Comparison of ENCODE assay signal across 30 cellular contexts in genomic region chr20:38700146-38700545, GRCh38. TPM values are rescaled to one million over a fixed set of nuclear protein-coding genes. Genes with fewer than 3 reads are reported as not detected.
"Had no signal": no experiment of that assay in that cellular context is flagged by ENCODE, and none has a peak within 500 bp of the region (broad histone marks: within the 10 kb centered on the region; RNA-seq: fewer than 3 reads in every experiment).

No MANE protein-coding gene starts in this region.

- H3K27ac Mint-ChIP-seq: activated CD4-positive, alpha-beta T cell treated with anti-CD3 and anti-CD28 coated beads for 36 hours; activated CD4-positive, alpha-beta T cell treated with anti-CD3 and anti-CD28 coated beads, Interleukin-2, amount 10 ng/mL, durations not matched to agents 7 days and 5 days; activated CD8-positive, alpha-beta T cell treated with anti-CD3 and anti-CD28 coated beads, Interleukin-2, amount 10 ng/mL, durations not matched to agents 7 days and 5 days; activated naive CD4-positive, alpha-beta T cell treated with anti-CD3 and anti-CD28 coated beads, Interleukin-2, amount 50 U/mL, for 24 hours; activated naive CD8-positive, alpha-beta T cell treated with anti-CD3 and anti-CD28 coated beads, Interleukin-2, amount 10 ng/mL, durations not matched to agents 7 days and 5 days; activated T-cell treated with anti-CD3 and anti-CD28 coated beads, Interleukin-2, amount 50 U/mL, for 24 hours; activated T-helper 2 cell treated with anti-CD3 and anti-CD28 coated beads, Interferon-gamma antibody, Interleukin-2, Interleukin-4, amounts not matched to agents 10 μg/mL and 5 μg/mL and 100 μg/mL, durations not matched to agents 14 hours and 24 hours and 36 hours; T-helper 1 cell treated with Interleukin-12 subunit alpha and Interleukin-12 subunit beta and Interleukin-4 antibody, amounts not matched to agents 30 μg/mL and 1 μg/mL, for 36 hours; T-helper 2 cell treated with Interferon-gamma antibody and Interleukin-4, amounts not matched to agents 5 μg/mL and 100 μg/mL, for 36 hours had no signal

- H3K4me3 ChIP-seq: ascending aorta, cardiac muscle cell, SJSA1 had no signal

- H3K27ac ChIP-seq: ascending aorta, cardiac muscle cell, SJSA1 had no signal

- H3K9ac ChIP-seq: SK-N-SH had no signal

- H3K9me2 ChIP-seq: SK-N-SH had no signal

- H3K4me1 ChIP-seq: ascending aorta, SJSA1 had no signal

- H3K27me3 ChIP-seq: ascending aorta had no signal

- H3K4me1 Mint-ChIP-seq: activated CD4-positive, alpha-beta T cell treated with anti-CD3 and anti-CD28 coated beads for 36 hours; activated CD4-positive, alpha-beta T cell treated with anti-CD3 and anti-CD28 coated beads, Interleukin-2, amount 10 ng/mL, durations not matched to agents 7 days and 5 days; activated naive CD4-positive, alpha-beta T cell treated with anti-CD3 and anti-CD28 coated beads, Interleukin-2, amount 50 U/mL, for 24 hours; activated naive CD8-positive, alpha-beta T cell treated with anti-CD3 and anti-CD28 coated beads, Interleukin-2, amount 10 ng/mL, durations not matched to agents 7 days and 5 days; central memory CD8-positive, alpha-beta T cell had no signal

- DNase-seq: activated CD4-positive, alpha-beta T cell treated with anti-CD3 and anti-CD28 coated beads for 36 hours; activated CD4-positive, alpha-beta T cell treated with anti-CD3 and anti-CD28 coated beads, Interleukin-2, amount 10 ng/mL, durations not matched to agents 7 days and 5 days; activated CD4-positive, alpha-beta T cell treated with anti-CD3 and anti-CD28 coated beads, Interleukin-2, amount 50 U/mL, for 48 hours; activated CD8-positive, alpha-beta T cell treated with anti-CD3 and anti-CD28 coated beads, Interleukin-2, amount 10 ng/mL, durations not matched to agents 7 days and 5 days; activated gamma-delta T cell; activated naive CD4-positive, alpha-beta T cell treated with Interleukin-2 at 50 U/mL for 16 hours; activated naive CD8-positive, alpha-beta T cell treated with anti-CD3 and anti-CD28 coated beads, Interleukin-2, amount 10 ng/mL, durations not matched to agents 7 days and 5 days; activated T-cell treated with anti-CD3 and anti-CD28 coated beads, Interleukin-2, amount 50 U/mL, for 24 hours; amygdala; NCI-H1105; NCI-H1417 treated with DMSO at 0.1 percent for 48 hours; NCI-H1930; NCI-H2081 treated with DMSO at 0.1 percent for 48 hours; NCI-H226; NCI-H446 treated with DMSO at 0.1 percent for 48 hours; SHP77 treated with DMSO at 0.1 percent for 48 hours; SK-N-SH had no signal

- ATAC-seq: activated CD4-positive, alpha-beta T cell treated with anti-CD3 and anti-CD28 coated beads for 36 hours; activated CD4-positive, CD25-positive, alpha-beta regulatory T cell treated with anti-CD3 and anti-CD28 coated beads, Interleukin-2, amount 50 U/mL, for 24 hours; activated CD8-positive, alpha-beta T cell treated with anti-CD3 and anti-CD28 coated beads, Interleukin-2, amount 10 ng/mL, durations not matched to agents 7 days and 5 days; Panc1 had no signal

- H3K36me3 Mint-ChIP-seq: activated naive CD4-positive, alpha-beta T cell treated with anti-CD3 and anti-CD28 coated beads, Interleukin-2, amount 50 U/mL, for 24 hours; activated naive CD8-positive, alpha-beta T cell treated with anti-CD3 and anti-CD28 coated beads, Interleukin-2, amount 10 ng/mL, durations not matched to agents 7 days and 5 days had no signal

- H3K36me3 ChIP-seq: ascending aorta, cardiac muscle cell, SJSA1 had no signal

- H3K9me3 Mint-ChIP-seq: activated CD4-positive, alpha-beta T cell treated with anti-CD3 and anti-CD28 coated beads, Interleukin-2, amount 10 ng/mL, durations not matched to agents 7 days and 5 days; activated naive CD4-positive, alpha-beta T cell treated with anti-CD3 and anti-CD28 coated beads, Interleukin-2, amount 50 U/mL, for 24 hours; activated naive CD8-positive, alpha-beta T cell treated with anti-CD3 and anti-CD28 coated beads, Interleukin-2, amount 10 ng/mL, durations not matched to agents 7 days and 5 days; activated T-cell treated with anti-CD3 and anti-CD28 coated beads, Interleukin-2, amount 50 U/mL, for 24 hours; activated T-helper 2 cell treated with anti-CD3 and anti-CD28 coated beads, Interferon-gamma antibody, Interleukin-2, Interleukin-4, amounts not matched to agents 10 μg/mL and 5 μg/mL and 100 μg/mL, durations not matched to agents 14 hours and 24 hours and 36 hours; central memory CD8-positive, alpha-beta T cell; T-helper 1 cell treated with Interleukin-12 subunit alpha and Interleukin-12 subunit beta and Interleukin-4 antibody, amounts not matched to agents 30 μg/mL and 1 μg/mL, for 36 hours; T-helper 2 cell treated with Interferon-gamma antibody and Interleukin-4, amounts not matched to agents 5 μg/mL and 100 μg/mL, for 36 hours had no signal

- H3K4me2 ChIP-seq: SK-N-SH had no signal

- H3K9me3 ChIP-seq: ascending aorta, SJSA1, SK-N-SH had no signal

- H3K4me3 Mint-ChIP-seq: activated CD4-positive, alpha-beta T cell treated with anti-CD3 and anti-CD28 coated beads for 36 hours; activated CD4-positive, alpha-beta T cell treated with anti-CD3 and anti-CD28 coated beads, Interleukin-2, amount 10 ng/mL, durations not matched to agents 7 days and 5 days; activated CD8-positive, alpha-beta T cell treated with anti-CD3 and anti-CD28 coated beads, Interleukin-2, amount 10 ng/mL, durations not matched to agents 7 days and 5 days; activated naive CD4-positive, alpha-beta T cell treated with anti-CD3 and anti-CD28 coated beads, Interleukin-2, amount 50 U/mL, for 24 hours; activated naive CD8-positive, alpha-beta T cell treated with anti-CD3 and anti-CD28 coated beads, Interleukin-2, amount 10 ng/mL, durations not matched to agents 7 days and 5 days; activated T-cell treated with anti-CD3 and anti-CD28 coated beads, Interleukin-2, amount 50 U/mL, for 24 hours; central memory CD8-positive, alpha-beta T cell; T-helper 1 cell treated with Interleukin-12 subunit alpha and Interleukin-12 subunit beta and Interleukin-4 antibody, amounts not matched to agents 30 μg/mL and 1 μg/mL, for 36 hours; T-helper 2 cell treated with Interferon-gamma antibody and Interleukin-4, amounts not matched to agents 5 μg/mL and 100 μg/mL, for 36 hours had no signal

RNA-seq across cellular contexts. Expression of gene SLC32A1, which starts 24.1 kb away (rescaled TPM):
- total RNA-seq: activated CD4-positive, alpha-beta T cell treated with anti-CD3 and anti-CD28 coated beads for 36 hours; activated CD4-positive, alpha-beta T cell treated with anti-CD3 and anti-CD28 coated beads, Interleukin-2, amount 10 ng/mL, durations not matched to agents 7 days and 5 days; activated CD8-positive, alpha-beta T cell treated with anti-CD3 and anti-CD28 coated beads, Interleukin-2, amount 10 ng/mL, durations not matched to agents 7 days and 5 days; activated naive CD8-positive, alpha-beta T cell treated with anti-CD3 and anti-CD28 coated beads, Interleukin-2, amount 10 ng/mL, durations not matched to agents 7 days and 5 days; activated T-helper 2 cell treated with anti-CD3 and anti-CD28 coated beads, Interferon-gamma antibody, Interleukin-2, Interleukin-4, amounts not matched to agents 10 μg/mL and 5 μg/mL and 100 μg/mL, durations not matched to agents 14 hours and 24 hours and 36 hours; ascending aorta; cardiac muscle cell; M059J; RPMI7951; SJSA1 had no signal
- polyA plus RNA-seq: adipose tissue, cardiac muscle cell, SK-N-SH had no signal
